In the genomic region with DNA sequence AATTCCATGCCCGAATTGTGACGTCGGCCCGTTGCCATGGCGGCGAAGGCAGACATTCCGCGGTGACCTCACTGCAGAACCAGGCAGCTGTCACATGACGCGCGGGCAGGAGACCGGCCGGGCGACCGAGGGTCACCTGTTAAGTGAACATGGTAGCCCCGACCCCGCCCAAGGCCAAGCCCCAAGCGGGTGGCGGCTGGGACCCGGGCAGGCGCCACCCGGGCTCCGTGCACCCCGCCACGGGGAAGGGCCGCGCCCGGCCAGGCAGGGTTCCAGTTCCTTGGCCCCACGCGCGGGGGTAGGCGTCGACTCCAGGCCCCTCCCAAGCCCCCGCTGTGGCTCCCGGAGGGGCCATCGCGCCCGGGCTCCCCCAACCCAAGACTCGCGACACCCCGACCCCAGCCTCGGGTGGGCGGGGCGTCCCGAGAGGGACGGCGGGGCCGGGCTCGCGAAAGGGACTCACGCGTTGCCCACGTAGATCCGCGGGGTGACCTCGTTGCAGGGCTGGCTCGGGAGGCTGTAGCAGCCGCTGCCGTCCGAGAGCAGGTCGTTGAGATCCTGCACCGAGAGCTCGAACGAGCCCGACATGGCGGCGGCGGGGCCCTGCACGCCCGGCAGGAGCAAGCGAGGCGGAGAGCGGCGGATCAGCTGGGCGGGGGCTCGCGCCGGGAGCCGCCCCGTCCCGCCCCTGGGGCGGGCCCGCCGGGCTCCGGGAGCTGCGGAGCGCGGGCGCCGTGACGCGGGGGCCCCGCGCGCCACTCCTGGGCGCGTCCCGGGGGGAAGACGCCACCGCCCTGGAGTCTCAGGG, we compare ENCODE assay signal across 1 cellular context.
TF ChIP-seq lines count a peak whose summit lies in the region.

Gene DUSP3, minus strand, starts transcription at position 641 of the 808 bp plus-strand sequence. Its CDS starts 53 bp downstream, at position 588.

TF ChIP-seq in HepG2, 621 proteins besides CTCF, POLR2A, EP300 and RAD21 (continued from another document and continues in another):
- TF ChIP-seq, protein P1, sequence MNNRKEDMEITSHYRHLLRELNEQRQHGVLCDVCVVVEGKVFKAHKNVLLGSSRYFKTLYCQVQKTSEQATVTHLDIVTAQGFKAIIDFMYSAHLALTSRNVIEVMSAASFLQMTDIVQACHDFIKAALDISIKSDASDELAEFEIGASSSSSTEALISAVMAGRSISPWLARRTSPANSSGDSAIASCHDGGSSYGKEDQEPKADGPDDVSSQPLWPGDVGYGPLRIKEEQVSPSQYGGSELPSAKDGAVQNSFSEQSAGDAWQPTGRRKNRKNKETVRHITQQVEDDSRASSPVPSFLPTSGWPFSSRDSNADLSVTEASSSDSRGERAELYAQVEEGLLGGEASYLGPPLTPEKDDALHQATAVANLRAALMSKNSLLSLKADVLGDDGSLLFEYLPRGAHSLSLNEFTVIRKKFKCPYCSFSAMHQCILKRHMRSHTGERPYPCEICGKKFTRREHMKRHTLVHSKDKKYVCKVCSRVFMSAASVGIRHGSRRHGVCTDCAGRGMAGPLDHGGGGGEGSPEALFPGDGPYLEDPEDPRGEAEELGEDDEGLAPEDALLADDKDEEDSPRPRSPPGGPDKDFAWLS (CRISPR knock-in tag; IDR thresholded peaks at IDR 0.05; ENCODE audit: borderline replicate concordance): 0 out of 2 replicates have a peak, but pooled peaks have one; percentile 19
- TF ChIP-seq TOPORS (CRISPR knock-in tag; IDR thresholded peaks at IDR 0.05) (peak; percentile 71), ZNF296 (CRISPR knock-in tag; conservative IDR thresholded peaks at IDR 0.05) (0 out of 2 replicates have a peak, but pooled peaks have one; percentile 26), DNMT1 (CRISPR knock-in tag; IDR thresholded peaks at IDR 0.05) (peak; percentile 77), FOSL2 (CRISPR knock-in tag; IDR thresholded peaks at IDR 0.05) (peak; percentile 65), SALL1 (CRISPR knock-in tag; IDR thresholded peaks at IDR 0.05) (peak; percentile 38; the same call in 1 of the 2 replicates), ZNF570 (CRISPR knock-in tag; IDR thresholded peaks at IDR 0.05; ENCODE audit: borderline replicate concordance) (no peak; the same call in 1 of the 2 replicates), ZNF207 (IDR thresholded peaks at IDR 0.05; ENCODE audit: borderline replicate concordance) (no peak), REXO4 (CRISPR knock-in tag; IDR thresholded peaks at IDR 0.05; ENCODE audit: borderline replicate concordance) (no peak), KMT2B (CRISPR knock-in tag; IDR thresholded peaks at IDR 0.05) (no peak; the same call in 1 of the 2 replicates), SAP130 (CRISPR knock-in tag; IDR thresholded peaks at IDR 0.05; ENCODE audit: low read depth) (peak; percentile 77), CREB1 (IDR thresholded peaks at IDR 0.05) (peak; percentile 96), CREB1 (CRISPR knock-in tag; IDR thresholded peaks at IDR 0.05) (no peak), RORA (CRISPR knock-in tag; IDR thresholded peaks at IDR 0.05) (no peak), ARID5B (CRISPR knock-in tag; IDR thresholded peaks at IDR 0.05) (peak; percentile 46), CCAR2 (optimal IDR thresholded peaks at IDR 0.05; ENCODE audit: low read depth, low read length) (no peak), ZC3H4 (CRISPR knock-in tag; IDR thresholded peaks at IDR 0.05; ENCODE audit: borderline replicate concordance) (peak; percentile 90; the same call in 1 of the 2 replicates), YY1 (IDR thresholded peaks at IDR 0.05; ENCODE audit: insufficient read depth, insufficient replicate concordance, low read depth, low read length) (peak; percentile 90), THAP11 (CRISPR knock-in tag; IDR thresholded peaks at IDR 0.05) (peak; percentile 69; the same call in 1 of the 2 replicates), ZBTB2 (CRISPR knock-in tag; IDR thresholded peaks at IDR 0.05; ENCODE audit: low read depth) (peak; percentile 27), ZNF256 (CRISPR knock-in tag; conservative IDR thresholded peaks at IDR 0.05) (no peak; the same call in 1 of the 2 replicates), ZBTB1 (CRISPR knock-in tag; IDR thresholded peaks at IDR 0.05; ENCODE audit: borderline replicate concordance) (peak; percentile 70; the same call in 1 of the 2 replicates), SAFB2 (CRISPR knock-in tag; IDR thresholded peaks at IDR 0.05; ENCODE audit: borderline replicate concordance, low read depth) (no peak; the same call in 1 of the 2 replicates), KLF6 (CRISPR knock-in tag; IDR thresholded peaks at IDR 0.05) (peak; percentile 85), RNF2 (conservative IDR thresholded peaks at IDR 0.05; ENCODE audit: low read depth) (peak; percentile 17; the same call in 1 of the 2 replicates), ZFY (CRISPR knock-in tag; IDR thresholded peaks at IDR 0.05) (peak; percentile 87), ZNF784 (CRISPR knock-in tag; IDR thresholded peaks at IDR 0.05; ENCODE audit: borderline replicate concordance) (no peak; the same call in 1 of the 2 replicates), ZNF414 (CRISPR knock-in tag; IDR thresholded peaks at IDR 0.05) (peak; percentile 90), NCOA1 (CRISPR knock-in tag; IDR thresholded peaks at IDR 0.05) (peak; percentile 88; the same call in 1 of the 2 replicates), PAX8 (CRISPR knock-in tag; IDR thresholded peaks at IDR 0.05; ENCODE audit: borderline replicate concordance) (peak; percentile 78; the same call in 1 of the 2 replicates)
- TF ChIP-seq, protein P2, sequence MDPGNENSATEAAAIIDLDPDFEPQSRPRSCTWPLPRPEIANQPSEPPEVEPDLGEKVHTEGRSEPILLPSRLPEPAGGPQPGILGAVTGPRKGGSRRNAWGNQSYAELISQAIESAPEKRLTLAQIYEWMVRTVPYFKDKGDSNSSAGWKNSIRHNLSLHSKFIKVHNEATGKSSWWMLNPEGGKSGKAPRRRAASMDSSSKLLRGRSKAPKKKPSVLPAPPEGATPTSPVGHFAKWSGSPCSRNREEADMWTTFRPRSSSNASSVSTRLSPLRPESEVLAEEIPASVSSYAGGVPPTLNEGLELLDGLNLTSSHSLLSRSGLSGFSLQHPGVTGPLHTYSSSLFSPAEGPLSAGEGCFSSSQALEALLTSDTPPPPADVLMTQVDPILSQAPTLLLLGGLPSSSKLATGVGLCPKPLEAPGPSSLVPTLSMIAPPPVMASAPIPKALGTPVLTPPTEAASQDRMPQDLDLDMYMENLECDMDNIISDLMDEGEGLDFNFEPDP (CRISPR knock-in tag; conservative IDR thresholded peaks at IDR 0.05): no peak
- TF ChIP-seq, protein P3, sequence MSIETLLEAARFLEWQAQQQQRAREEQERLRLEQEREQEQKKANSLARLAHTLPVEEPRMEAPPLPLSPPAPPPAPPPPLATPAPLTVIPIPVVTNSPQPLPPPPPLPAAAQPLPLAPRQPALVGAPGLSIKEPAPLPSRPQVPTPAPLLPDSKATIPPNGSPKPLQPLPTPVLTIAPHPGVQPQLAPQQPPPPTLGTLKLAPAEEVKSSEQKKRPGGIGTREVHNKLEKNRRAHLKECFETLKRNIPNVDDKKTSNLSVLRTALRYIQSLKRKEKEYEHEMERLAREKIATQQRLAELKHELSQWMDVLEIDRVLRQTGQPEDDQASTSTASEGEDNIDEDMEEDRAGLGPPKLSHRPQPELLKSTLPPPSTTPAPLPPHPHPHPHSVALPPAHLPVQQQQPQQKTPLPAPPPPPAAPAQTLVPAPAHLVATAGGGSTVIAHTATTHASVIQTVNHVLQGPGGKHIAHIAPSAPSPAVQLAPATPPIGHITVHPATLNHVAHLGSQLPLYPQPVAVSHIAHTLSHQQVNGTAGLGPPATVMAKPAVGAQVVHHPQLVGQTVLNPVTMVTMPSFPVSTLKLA (IDR thresholded peaks at IDR 0.05): no peak; the same call in 1 of the 2 replicates
- TF ChIP-seq, protein P4, sequence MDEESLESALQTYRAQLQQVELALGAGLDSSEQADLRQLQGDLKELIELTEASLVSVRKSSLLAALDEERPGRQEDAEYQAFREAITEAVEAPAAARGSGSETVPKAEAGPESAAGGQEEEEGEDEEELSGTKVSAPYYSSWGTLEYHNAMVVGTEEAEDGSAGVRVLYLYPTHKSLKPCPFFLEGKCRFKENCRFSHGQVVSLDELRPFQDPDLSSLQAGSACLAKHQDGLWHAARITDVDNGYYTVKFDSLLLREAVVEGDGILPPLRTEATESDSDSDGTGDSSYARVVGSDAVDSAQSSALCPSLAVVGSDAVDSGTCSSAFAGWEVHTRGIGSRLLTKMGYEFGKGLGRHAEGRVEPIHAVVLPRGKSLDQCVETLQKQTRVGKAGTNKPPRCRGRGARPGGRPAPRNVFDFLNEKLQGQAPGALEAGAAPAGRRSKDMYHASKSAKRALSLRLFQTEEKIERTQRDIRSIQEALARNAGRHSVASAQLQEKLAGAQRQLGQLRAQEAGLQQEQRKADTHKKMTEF (CRISPR knock-in tag; IDR thresholded peaks at IDR 0.05): peak; percentile 79; the same call in 1 of the 2 replicates
- TF ChIP-seq, protein P5, sequence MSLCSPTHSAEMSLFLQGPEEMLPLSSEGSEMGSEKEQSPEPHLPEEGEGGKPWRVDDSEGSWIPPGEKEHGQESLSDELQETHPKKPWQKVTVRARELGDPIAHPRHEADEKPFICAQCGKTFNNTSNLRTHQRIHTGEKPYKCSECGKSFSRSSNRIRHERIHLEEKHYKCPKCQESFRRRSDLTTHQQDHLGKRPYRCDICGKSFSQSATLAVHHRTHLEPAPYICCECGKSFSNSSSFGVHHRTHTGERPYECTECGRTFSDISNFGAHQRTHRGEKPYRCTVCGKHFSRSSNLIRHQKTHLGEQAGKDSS (CRISPR knock-in tag; IDR thresholded peaks at IDR 0.05; ENCODE audit: borderline replicate concordance, low read depth): peak; percentile 76
- TF ChIP-seq, protein P6, sequence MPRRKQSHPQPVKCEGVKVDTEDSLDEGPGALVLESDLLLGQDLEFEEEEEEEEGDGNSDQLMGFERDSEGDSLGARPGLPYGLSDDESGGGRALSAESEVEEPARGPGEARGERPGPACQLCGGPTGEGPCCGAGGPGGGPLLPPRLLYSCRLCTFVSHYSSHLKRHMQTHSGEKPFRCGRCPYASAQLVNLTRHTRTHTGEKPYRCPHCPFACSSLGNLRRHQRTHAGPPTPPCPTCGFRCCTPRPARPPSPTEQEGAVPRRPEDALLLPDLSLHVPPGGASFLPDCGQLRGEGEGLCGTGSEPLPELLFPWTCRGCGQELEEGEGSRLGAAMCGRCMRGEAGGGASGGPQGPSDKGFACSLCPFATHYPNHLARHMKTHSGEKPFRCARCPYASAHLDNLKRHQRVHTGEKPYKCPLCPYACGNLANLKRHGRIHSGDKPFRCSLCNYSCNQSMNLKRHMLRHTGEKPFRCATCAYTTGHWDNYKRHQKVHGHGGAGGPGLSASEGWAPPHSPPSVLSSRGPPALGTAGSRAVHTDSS (CRISPR knock-in tag; conservative IDR thresholded peaks at IDR 0.05): peak; percentile 40; the same call in 1 of the 2 replicates
- TF ChIP-seq, protein P7, sequence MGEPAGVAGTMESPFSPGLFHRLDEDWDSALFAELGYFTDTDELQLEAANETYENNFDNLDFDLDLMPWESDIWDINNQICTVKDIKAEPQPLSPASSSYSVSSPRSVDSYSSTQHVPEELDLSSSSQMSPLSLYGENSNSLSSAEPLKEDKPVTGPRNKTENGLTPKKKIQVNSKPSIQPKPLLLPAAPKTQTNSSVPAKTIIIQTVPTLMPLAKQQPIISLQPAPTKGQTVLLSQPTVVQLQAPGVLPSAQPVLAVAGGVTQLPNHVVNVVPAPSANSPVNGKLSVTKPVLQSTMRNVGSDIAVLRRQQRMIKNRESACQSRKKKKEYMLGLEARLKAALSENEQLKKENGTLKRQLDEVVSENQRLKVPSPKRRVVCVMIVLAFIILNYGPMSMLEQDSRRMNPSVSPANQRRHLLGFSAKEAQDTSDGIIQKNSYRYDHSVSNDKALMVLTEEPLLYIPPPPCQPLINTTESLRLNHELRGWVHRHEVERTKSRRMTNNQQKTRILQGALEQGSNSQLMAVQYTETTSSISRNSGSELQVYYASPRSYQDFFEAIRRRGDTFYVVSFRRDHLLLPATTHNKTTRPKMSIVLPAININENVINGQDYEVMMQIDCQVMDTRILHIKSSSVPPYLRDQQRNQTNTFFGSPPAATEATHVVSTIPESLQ (CRISPR knock-in tag; conservative IDR thresholded peaks at IDR 0.05): no peak
